10 cellular contexts compared by ENCODE assay signal in the genomic region with DNA sequence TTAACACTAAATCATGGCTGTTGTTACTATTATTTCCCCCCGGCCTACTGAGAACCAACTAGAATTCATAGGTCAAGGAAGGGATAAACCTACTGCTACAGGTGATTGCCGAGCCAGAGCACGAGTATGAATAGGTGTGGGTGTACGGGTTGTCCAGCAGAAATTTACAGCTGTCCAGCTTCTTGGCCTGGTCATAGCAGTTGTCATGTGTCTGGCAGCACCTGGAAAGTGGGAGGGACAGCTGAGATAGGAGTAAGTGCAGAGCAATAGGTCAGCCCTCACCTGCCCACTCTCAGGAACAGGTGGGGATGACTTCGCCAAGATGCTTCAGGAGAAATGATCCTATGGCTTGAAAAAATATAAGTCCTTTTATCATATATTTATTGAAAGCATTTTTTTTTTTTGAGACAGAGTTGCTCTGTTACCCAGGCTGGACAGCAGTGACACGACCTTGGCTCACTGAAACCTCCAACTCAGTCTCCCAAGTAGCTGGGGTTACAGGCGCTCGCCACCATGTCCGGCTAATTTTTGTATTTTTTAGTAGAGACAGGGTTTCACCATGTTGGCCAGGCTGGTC. TPM values are rescaled to one million over a fixed set of nuclear protein-coding genes. Genes with fewer than 3 reads are reported as not detected.
DNase-seq lines count a peak whose midpoint lies in the region; ATAC-seq and TF ChIP-seq lines count a peak whose summit lies in the region.
"Had no signal": no experiment of that assay in that cellular context is flagged by ENCODE, and none has a peak within 500 bp of the region (broad histone marks: within the 10 kb centered on the region; RNA-seq: fewer than 3 reads in every experiment).

No MANE protein-coding gene starts in this region.

- no peaks in the 10 kb centered on the region for H3K36me3 ChIP-seq in CD4-positive, CD25-positive, alpha-beta regulatory T cell (ENCODE audit: control insufficient read depth, insufficient read depth, low read length)
- H3K36me3 ChIP-seq: BE2C, right atrium auricular region had no signal

- no peaks in the 10 kb centered on the region for H3K9me3 Mint-ChIP-seq in CD4-positive, CD25-positive, alpha-beta regulatory T cell
- H3K9me3 Mint-ChIP-seq in HFFc6, result no peaks in the 10 kb centered on the region
- no peaks in the 10 kb centered on the region for H3K9me3 Mint-ChIP-seq in activated T-helper 17 cell treated with anti-CD3 and anti-CD28 coated beads, Interleukin-2, amount 50 U/mL, for 72 hours
- H3K9me3 Mint-ChIP-seq in naive thymus-derived CD8-positive, alpha-beta T cell, result no peaks in the 10 kb centered on the region

- POLR2A ChIA-PET in naive thymus-derived CD8-positive, alpha-beta T cell (lab: Charles Lee), result interaction anchor here (0.7 to 2.9 kb wide), 4 partner anchors 27 to 87 kb away, joined by 3 to 12 read pairs (median 3); a partner anchor contains a TSS

- no peak for TF ChIP-seq CTCF in HFFc6 (IDR thresholded peaks at IDR 0.05)

- H3K27ac ChIP-seq in CD4-positive, CD25-positive, alpha-beta regulatory T cell (ENCODE audit: insufficient read depth, low read length, poor library complexity, severe bottlenecking), result no peak overlapping the region
- H3K27ac ChIP-seq: right atrium auricular region had no signal

- peaks cover 0 to 8% (median 4%) of the 10 kb centered on the region in 4 donors for H3K4me1 Mint-ChIP-seq in CD4-positive, CD25-positive, alpha-beta regulatory T cell
- 0 out of 2 replicates have a peak, but pooled peaks cover 5% of the 10 kb centered on the region for H3K4me1 Mint-ChIP-seq in HFFc6 (ENCODE audit: low read depth)
- H3K4me1 Mint-ChIP-seq in activated T-helper 17 cell treated with anti-CD3 and anti-CD28 coated beads, Interleukin-2, amount 50 U/mL, for 72 hours, result peaks cover 4% of the 10 kb centered on the region
- H3K4me1 Mint-ChIP-seq in naive thymus-derived CD8-positive, alpha-beta T cell, result peaks cover 5 to 12% (median 7%) of the 10 kb centered on the region in 4 donors

- H3K27me3 Mint-ChIP-seq in CD4-positive, CD25-positive, alpha-beta regulatory T cell, result peaks cover 25% of the 10 kb centered on the region
- peaks cover 29% of the 10 kb centered on the region for H3K27me3 Mint-ChIP-seq in HFFc6 (ENCODE audit: insufficient read depth)
- no peaks in the 10 kb centered on the region for H3K27me3 Mint-ChIP-seq in activated T-helper 17 cell treated with anti-CD3 and anti-CD28 coated beads, Interleukin-2, amount 50 U/mL, for 72 hours
- no peaks in the 10 kb centered on the region for H3K27me3 Mint-ChIP-seq in naive thymus-derived CD8-positive, alpha-beta T cell

- H3K9me3 ChIP-seq in CD4-positive, CD25-positive, alpha-beta regulatory T cell (ENCODE audit: control insufficient read depth in 2 of 2, low read length in 2 of 2), result no peaks in the 10 kb centered on the region
- H3K9me3 ChIP-seq: BE2C, right atrium auricular region had no signal

- H3K4me1 ChIP-seq in CD4-positive, CD25-positive, alpha-beta regulatory T cell (ENCODE audit: control insufficient read depth, insufficient read depth, low read length, poor library complexity, severe bottlenecking), result peaks cover 4% of the 10 kb centered on the region
- H3K4me1 ChIP-seq: BE2C, right atrium auricular region had no signal

- H3K4me3 Mint-ChIP-seq in CD4-positive, CD25-positive, alpha-beta regulatory T cell, result peak overlapping the region in 3 of 4 donors; percentile 52 to 93 (median 90)
- H3K4me3 Mint-ChIP-seq in HFFc6, result peak overlapping the region; percentile 94; the same call in 1 of the 2 replicates
- H3K4me3 Mint-ChIP-seq in activated T-helper 17 cell treated with anti-CD3 and anti-CD28 coated beads, Interleukin-2, amount 50 U/mL, for 72 hours, result peak overlapping the region; percentile 92
- H3K4me3 Mint-ChIP-seq in naive thymus-derived CD8-positive, alpha-beta T cell, result peak overlapping the region in 7 of 10 donors; percentile 13 to 97 (median 92)

- H3K36me3 Mint-ChIP-seq in CD4-positive, CD25-positive, alpha-beta regulatory T cell, result no peaks in the 10 kb centered on the region
- H3K36me3 Mint-ChIP-seq in HFFc6 (ENCODE audit: low read depth), result no peaks in the 10 kb centered on the region
- H3K36me3 Mint-ChIP-seq in activated T-helper 17 cell treated with anti-CD3 and anti-CD28 coated beads, Interleukin-2, amount 50 U/mL, for 72 hours (ENCODE audit: low read depth), result no peaks in the 10 kb centered on the region
- no peaks in the 10 kb centered on the region for H3K36me3 Mint-ChIP-seq in naive thymus-derived CD8-positive, alpha-beta T cell

- no peaks in the 10 kb centered on the region for H3K27me3 ChIP-seq in CD4-positive, CD25-positive, alpha-beta regulatory T cell (ENCODE audit: control insufficient read depth, insufficient read depth, low read length)
- H3K27me3 ChIP-seq: BE2C, right atrium auricular region had no signal

- no peak for ATAC-seq in CD4-positive, CD25-positive, alpha-beta regulatory T cell (ENCODE audit: low read depth in 2 of 2)
- no peak for ATAC-seq in activated T-helper 17 cell treated with anti-CD3 and anti-CD28 coated beads, Interleukin-2, amount 50 U/mL, for 72 hours (replicated peaks)
- ATAC-seq in naive thymus-derived CD8-positive, alpha-beta T cell, result peak in 1 of 2 donors; percentile 9
- no peak for ATAC-seq in GM18505 (IDR thresholded peaks at IDR 0.05; ENCODE audit: unreplicated experiment)

- no peak overlapping the region for H3K4me3 ChIP-seq in CD4-positive, CD25-positive, alpha-beta regulatory T cell (ENCODE audit: low read depth, low read length)

- DNase-seq in CD4-positive, CD25-positive, alpha-beta regulatory T cell, result no peak
- DNase-seq in HFFc6 (no peak), NCI-H1930 (lab: John Stamatoyannopoulos, UW) (no peak), COR-L47 (lab: John Stamatoyannopoulos, UW) (no peak)
- DNase-seq in naive thymus-derived CD8-positive, alpha-beta T cell, result no peak

- H3K27ac Mint-ChIP-seq in CD4-positive, CD25-positive, alpha-beta regulatory T cell, result peak overlapping the region in 1 of 3 donors; percentile 94
- no peak overlapping the region; the same call in 1 of the 2 replicates for H3K27ac Mint-ChIP-seq in HFFc6
- H3K27ac Mint-ChIP-seq in activated T-helper 17 cell treated with anti-CD3 and anti-CD28 coated beads, Interleukin-2, amount 50 U/mL, for 72 hours, result no peak overlapping the region
- H3K27ac Mint-ChIP-seq in naive thymus-derived CD8-positive, alpha-beta T cell, result peak overlapping the region in 2 of 10 donors; percentile 86 to 92

- no peak for TF ChIP-seq POLR2A in GM18505 (IDR thresholded peaks at IDR 0.05; ENCODE audit: borderline replicate concordance, extremely low read depth, insufficient read depth, insufficient read length)

RNA-seq across cellular contexts. Expression of a gene that starts 2.6 kb away (rescaled TPM):
- not detected for total RNA-seq in CD4-positive, CD25-positive, alpha-beta regulatory T cell
- under 1 TPM in 1 of 4 donors, not detected in 3; 0.44 TPM for polyA plus RNA-seq in CD4-positive, CD25-positive, alpha-beta regulatory T cell
- total RNA-seq in HFFc6 (2021; fragmentation: NEBNext Ultra II Directional; extraction: Animal tissue kit (Norgen Biotek cat#: 25700)), result not detected
- not detected for total RNA-seq in activated T-helper 17 cell treated with anti-CD3 and anti-CD28 coated beads, Interleukin-2, amount 50 U/mL, for 72 hours
- total RNA-seq in naive thymus-derived CD8-positive, alpha-beta T cell, result not detected
- under 1 TPM; 0.40 to 0.77 (median 0.75) TPM for polyA plus RNA-seq in naive thymus-derived CD8-positive, alpha-beta T cell
- total RNA-seq: left colon, right atrium auricular region had no signal

RNA-seq across cellular contexts. Expression of a gene that starts 22.8 kb away (rescaled TPM):
- total RNA-seq in CD4-positive, CD25-positive, alpha-beta regulatory T cell, result 0.79 TPM
- polyA plus RNA-seq in CD4-positive, CD25-positive, alpha-beta regulatory T cell, result 1 to 10 TPM in 3 of 4 donors, not detected in 1; 1.1 to 2.8 (median 1.2) TPM
- total RNA-seq in HFFc6 (2021; fragmentation: NEBNext Ultra II Directional; extraction: Animal tissue kit (Norgen Biotek cat#: 25700)), result 1 to 10 TPM in 3 of 6 experiments, under 1 TPM in 3; 0.84 to 2.1 (median 1.1) TPM
- total RNA-seq in activated T-helper 17 cell treated with anti-CD3 and anti-CD28 coated beads, Interleukin-2, amount 50 U/mL, for 72 hours, result 1 to 10 TPM; 3.1 to 4.1 TPM
- 1 to 10 TPM; 2.4 to 4.1 TPM for total RNA-seq in naive thymus-derived CD8-positive, alpha-beta T cell
- 1 to 10 TPM; 1.9 to 3.2 (median 2.2) TPM for polyA plus RNA-seq in naive thymus-derived CD8-positive, alpha-beta T cell

RNA-seq across cellular contexts. Expression of a gene that starts 31.9 kb away (rescaled TPM):
- 1,793 TPM for total RNA-seq in CD4-positive, CD25-positive, alpha-beta regulatory T cell
- polyA plus RNA-seq in CD4-positive, CD25-positive, alpha-beta regulatory T cell, result not detected
- total RNA-seq in HFFc6 (2021; fragmentation: NEBNext Ultra II Directional; extraction: Animal tissue kit (Norgen Biotek cat#: 25700)), result 1,000 to 10,000 TPM in 4 of 6 experiments, 100 to 1,000 TPM in 2; 766 to 1,512 (median 1,200) TPM
- total RNA-seq in activated T-helper 17 cell treated with anti-CD3 and anti-CD28 coated beads, Interleukin-2, amount 50 U/mL, for 72 hours, result 1,000 to 10,000 TPM; 2,108 to 2,470 TPM
- 100 to 1,000 TPM; 519 to 934 TPM for total RNA-seq in naive thymus-derived CD8-positive, alpha-beta T cell
- polyA plus RNA-seq in naive thymus-derived CD8-positive, alpha-beta T cell, result not detected
- total RNA-seq: right atrium auricular region had no signal

RNA-seq across cellular contexts. Expression of a gene that starts 33.2 kb away (rescaled TPM):
- total RNA-seq in CD4-positive, CD25-positive, alpha-beta regulatory T cell, result 12,754 TPM
- 100 to 1,000 TPM in 1 of 4 donors, 10 to 100 TPM in 1, not detected in 2; 49.3 to 132 TPM for polyA plus RNA-seq in CD4-positive, CD25-positive, alpha-beta regulatory T cell
- total RNA-seq in HFFc6 (2021; fragmentation: NEBNext Ultra II Directional; extraction: Animal tissue kit (Norgen Biotek cat#: 25700)), result 1,000 to 10,000 TPM in 5 of 6 experiments, 100 to 1,000 TPM in 1; 743 to 2,047 (median 1,452) TPM
- total RNA-seq in activated T-helper 17 cell treated with anti-CD3 and anti-CD28 coated beads, Interleukin-2, amount 50 U/mL, for 72 hours, result 1,000 to 10,000 TPM; 2,951 to 6,256 TPM
- 1,000 to 10,000 TPM; 4,355 to 8,006 TPM for total RNA-seq in naive thymus-derived CD8-positive, alpha-beta T cell
- 10 to 100 TPM in 1 of 3 donors, not detected in 2; 79.6 TPM for polyA plus RNA-seq in naive thymus-derived CD8-positive, alpha-beta T cell
- total RNA-seq: right atrium auricular region had no signal

RNA-seq across cellular contexts. Expression of a gene that starts 44.0 kb away (rescaled TPM):
- not detected for total RNA-seq in CD4-positive, CD25-positive, alpha-beta regulatory T cell
- not detected for polyA plus RNA-seq in CD4-positive, CD25-positive, alpha-beta regulatory T cell
- not detected for total RNA-seq in HFFc6 (2021; fragmentation: NEBNext Ultra II Directional; extraction: Animal tissue kit (Norgen Biotek cat#: 25700))
- total RNA-seq in activated T-helper 17 cell treated with anti-CD3 and anti-CD28 coated beads, Interleukin-2, amount 50 U/mL, for 72 hours, result under 1 TPM in 1 of 2 donors, not detected in 1; 0.24 TPM
- not detected for total RNA-seq in naive thymus-derived CD8-positive, alpha-beta T cell
- polyA plus RNA-seq in naive thymus-derived CD8-positive, alpha-beta T cell, result not detected
